In the genomic region with DNA sequence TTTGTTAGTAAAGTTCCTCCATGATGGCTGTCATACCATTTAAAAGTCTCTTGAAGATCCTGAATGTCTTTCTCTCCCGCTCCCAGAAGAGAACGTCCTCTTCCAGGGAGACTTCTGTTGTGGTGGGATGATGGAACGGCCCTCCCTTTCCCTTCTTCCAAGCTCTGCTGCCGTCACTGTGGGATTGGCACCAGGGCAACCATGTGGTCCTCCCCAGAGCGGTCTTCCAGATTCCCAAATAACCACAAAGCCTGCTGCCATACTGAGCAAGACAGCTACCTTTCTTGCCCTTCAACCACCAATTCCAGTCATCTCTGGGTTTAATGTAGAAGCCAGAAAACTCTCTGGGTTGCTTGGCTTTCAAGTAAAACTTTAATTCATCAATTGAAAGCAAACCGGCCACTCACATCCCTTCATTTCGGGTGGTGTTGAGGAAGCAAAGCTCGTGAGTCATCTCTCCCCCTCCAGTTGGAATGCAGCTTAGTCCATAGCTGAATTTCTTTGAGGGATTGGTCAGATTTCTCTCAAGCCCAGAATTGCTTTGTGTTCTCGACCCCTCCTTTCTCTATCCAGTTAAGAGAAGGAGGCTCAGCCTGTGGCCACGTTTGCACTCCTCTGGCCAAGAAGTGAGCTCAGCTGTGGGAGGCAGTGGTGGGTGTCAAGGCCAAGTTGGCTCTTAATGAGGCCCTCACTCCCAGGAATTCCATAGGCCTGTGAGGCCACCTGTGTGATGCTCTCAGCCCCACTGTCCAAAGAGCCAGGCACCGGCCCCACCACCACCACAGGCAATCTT, we compare ENCODE assay signal across 12 cellular contexts. TPM values are rescaled to one million over a fixed set of nuclear protein-coding genes. Genes with fewer than 3 reads are reported as not detected.
DNase-seq lines count a peak whose midpoint lies in the region; ATAC-seq, FAIRE-seq and TF ChIP-seq lines count a peak whose summit lies in the region.
"Had no signal": no experiment of that assay in that cellular context is flagged by ENCODE, and none has a peak within 500 bp of the region (broad histone marks: within the 10 kb centered on the region; RNA-seq: fewer than 3 reads in every experiment).

No MANE protein-coding gene starts in this region.

- TF ChIP-seq POLR2A in H54 (IDR thresholded peaks at IDR 0.05; ENCODE audit: low read depth, low read length): no peak
- TF ChIP-seq POLR2A in spleen (IDR thresholded peaks at IDR 0.05): no peak

- ATAC-seq in left ventricle myocardium superior (peak; percentile 42), GM19324 (IDR thresholded peaks at IDR 0.05; ENCODE audit: low FRiP score, unreplicated experiment) (no peak)

- no peak for FAIRE-seq in H54 (lab: Jason Lieb, UNC)

- peaks cover 0 to 74% (median 6%) of the 10 kb centered on the region in 6 donors for H3K36me3 ChIP-seq in spleen
- H3K36me3 ChIP-seq: sigmoid colon had no signal

- no peaks in the 10 kb centered on the region for H3K4me1 ChIP-seq in spleen
- H3K4me1 ChIP-seq: sigmoid colon had no signal

- no peaks in the 10 kb centered on the region for H3K27me3 ChIP-seq in spleen (replicated peaks in 1 of 7)
- H3K27me3 ChIP-seq: sigmoid colon had no signal

- TF ChIP-seq CTCF in spleen (IDR thresholded peaks at IDR 0.05 in 8 of 11, conservative IDR thresholded peaks at IDR 0.05 in 3 of 11): no peak

- 77 to 88% (median 86%) methylated on average over 10 to 11 of the region's 11 CpGs for WGBS in spleen, 5 donors

- H3K9me3 ChIP-seq in spleen: no peaks in the 10 kb centered on the region
- H3K9me3 ChIP-seq: sigmoid colon had no signal

- H3K4me3 ChIP-seq in spleen: no peak overlapping the region
- H3K4me3 ChIP-seq: sigmoid colon had no signal

- peak; percentile 59 for DNase-seq in H54 (ENCODE audit: insufficient read length, low spot score)
- peak; percentile 99 for DNase-seq in amniotic epithelial cell (ENCODE audit: low read depth)
- no peak for DNase-seq in left ventricle myocardium superior
- peak; percentile 54 for DNase-seq in spleen
- no peak for DNase-seq in DMS 273 treated with DMSO at 0.1 percent for 48 hours (lab: John Stamatoyannopoulos, UW)
- no peak for DNase-seq in MV-4-11 (lab: John Stamatoyannopoulos, UW)
- DNase-seq in activated naive CD4-positive, alpha-beta T cell treated with Interleukin-2 at 50 U/mL for 16 hours: no peak
- DNase-seq: GDM1; NCI-H2227 treated with DMSO at 0.1 percent for 48 hours; sigmoid colon; stimulated activated naive CD4-positive, alpha-beta T cell had no signal

- intact Hi-C loops in left ventricle myocardium superior (cut with micrococcal nuclease) (no loop called here), spleen (cut with DNase I; ENCODE audit: low total_unique reads) (no loop called here)

- no peak overlapping the region for H3K27ac ChIP-seq in spleen

RNA-seq across cellular contexts. Expression of a gene that starts 36.9 kb away (rescaled TPM):
- total RNA-seq in left ventricle myocardium superior: 0.35 TPM
- total RNA-seq in spleen: 10 to 100 TPM in 4 of 7 donors, 1 to 10 TPM in 3; 5.5 to 14.3 (median 11.1) TPM
- 1 to 10 TPM in 2 of 3 donors, under 1 TPM in 1; 0.82 to 2.4 (median 1.1) TPM for polyA plus RNA-seq in spleen

Comparison
In these comparisons a context has a peak if more than half of its experiments do, and no peak if none do; other contexts are left out.
1. DNase-seq: peak in H54 (single experiment), amniotic epithelial cell (single experiment) and spleen (single experiment); none in left ventricle myocardium superior (single experiment), DMS 273 treated with DMSO at 0.1 percent for 48 hours (single experiment), MV-4-11 (single experiment) and activated naive CD4-positive, alpha-beta T cell treated with Interleukin-2 at 50 U/mL for 16 hours (single experiment).